In the genomic region with DNA sequence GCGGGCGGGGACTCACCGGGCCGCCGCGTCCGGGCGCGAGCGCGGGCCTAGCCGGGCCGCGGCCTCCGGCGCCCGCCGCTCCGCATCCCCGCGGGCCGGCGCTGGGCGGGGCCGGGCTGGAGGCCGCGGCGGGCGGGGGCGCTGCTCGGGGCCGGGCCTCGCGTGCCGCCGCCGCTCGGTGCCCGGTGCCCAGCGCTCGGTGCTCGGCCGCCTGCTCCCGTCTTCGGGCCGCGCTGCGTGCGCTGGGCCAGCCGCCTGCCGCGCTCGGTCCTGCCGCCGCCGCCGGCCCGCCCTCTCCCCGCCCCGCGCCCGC, we compare ENCODE assay signal across 8 cellular contexts. TPM values are rescaled to one million over a fixed set of nuclear protein-coding genes. Genes with fewer than 3 reads are reported as not detected.
A peak's percentile ranks its signal among the peaks of the same experiment; 100 is the strongest.
DNase-seq lines count a peak whose midpoint lies in the region; ATAC-seq and FAIRE-seq lines count a peak whose summit lies in the region.

Gene AKT1 (minus strand): TSS at position 281 of the 313 bp plus-strand sequence. CDS start 3,105 bp downstream, outside the sequence.

- peak within 1 kb of the TSS; percentile 81 for H3K27ac ChIP-seq in CD4-positive, CD25-positive, alpha-beta regulatory T cell (ENCODE audit: insufficient read depth, low read length, poor library complexity, severe bottlenecking)
- H3K27ac ChIP-seq in adipose tissue (ENCODE audit: low read depth, low read length) (no peak within 1 kb of the TSS), iPS DF 6.9 (ENCODE audit: low read length) (no peak within 1 kb of the TSS), small intestine (ENCODE audit: low read depth in 1 of 2, low read length in 1 of 2) (peak within 1 kb of the TSS; percentile 84 to 85)

- 0% methylated on average over 18 to 61 of the region's 62 CpGs for WGBS in adipose tissue, 3 donors
- no CpG with 5 or more reads among the region's 62 CpGs for WGBS in iPS DF 6.9 (ENCODE audit: insufficient coverage, insufficient read length)
- 0 to 1% (median 0%) methylated on average over 23 to 61 of the region's 62 CpGs for WGBS in small intestine, 3 donors

- H3K27me3 ChIP-seq in CD4-positive, CD25-positive, alpha-beta regulatory T cell (ENCODE audit: control insufficient read depth, insufficient read depth, low read length), result no peaks in the 10 kb centered on the region
- H3K27me3 ChIP-seq in iPS DF 6.9 (ENCODE audit: control insufficient read depth, insufficient read depth, low read length) (peaks cover 7% of the 10 kb centered on the region; the same call in 1 of the 2 replicates), small intestine (ENCODE audit: control insufficient read depth in 2 of 2, insufficient read depth in 2 of 2, low read length in 2 of 2) (no peaks in the 10 kb centered on the region)

- ATAC-seq in CD4-positive, CD25-positive, alpha-beta regulatory T cell (ENCODE audit: low read depth in 2 of 2), result no peak
- ATAC-seq in HG02981 (IDR thresholded peaks at IDR 0.05; ENCODE audit: unreplicated experiment), result peak; percentile 25

- H3K4me3 ChIP-seq in CD4-positive, CD25-positive, alpha-beta regulatory T cell (ENCODE audit: low read depth, low read length), result peak within 1 kb of the TSS; percentile 51
- H3K4me3 ChIP-seq in iPS DF 6.9 (ENCODE audit: low read length) (peak within 1 kb of the TSS; percentile 60; the same call in 1 of the 2 replicates), small intestine (ENCODE audit: low read depth in 1 of 2, low read length in 2 of 2) (peak within 1 kb of the TSS; percentile 91 to 95)

- H3K9me3 ChIP-seq in CD4-positive, CD25-positive, alpha-beta regulatory T cell (ENCODE audit: control insufficient read depth in 2 of 2, low read length in 2 of 2), result no peaks in the 10 kb centered on the region
- H3K9me3 ChIP-seq in iPS DF 6.9 (ENCODE audit: control insufficient read depth, insufficient read depth, low read length) (no peaks in the 10 kb centered on the region), small intestine (ENCODE audit: control insufficient read depth, low read depth) (no peaks in the 10 kb centered on the region)

- no peaks in the 10 kb centered on the region for H3K36me3 ChIP-seq in CD4-positive, CD25-positive, alpha-beta regulatory T cell (ENCODE audit: control insufficient read depth, insufficient read depth, low read length)
- H3K36me3 ChIP-seq in iPS DF 6.9 (ENCODE audit: control insufficient read depth, insufficient read depth, low read length) (peaks cover 5% of the 10 kb centered on the region; the same call in 1 of the 2 replicates), small intestine (ENCODE audit: control insufficient read depth in 2 of 2, insufficient read depth in 2 of 2, low read length in 2 of 2) (peaks cover 0 to 3% of the 10 kb centered on the region in 2 donors)

- H3K4me1 Mint-ChIP-seq in CD4-positive, CD25-positive, alpha-beta regulatory T cell, result peaks cover 0 to 56% (median 21%) of the 10 kb centered on the region in 4 donors

- no peaks in the 10 kb centered on the region for H3K27me3 Mint-ChIP-seq in CD4-positive, CD25-positive, alpha-beta regulatory T cell

- no peaks in the 10 kb centered on the region for H3K9me3 Mint-ChIP-seq in CD4-positive, CD25-positive, alpha-beta regulatory T cell

- no peak for DNase-seq in CD4-positive, CD25-positive, alpha-beta regulatory T cell
- no peak for DNase-seq in iPS DF 6.9 (ENCODE audit: low read depth, low spot score)
- DNase-seq in small intestine, result no peak
- DNase-seq in activated effector memory CD4-positive, alpha-beta T cell treated with anti-CD3 and anti-CD28 coated beads, Interleukin-2, amount 50 U/mL, for 16 hours, result no peak
- no peak for DNase-seq in pons (ENCODE audit: low spot score)
- no peak for DNase-seq in COLO668 (lab: John Stamatoyannopoulos, UW; ENCODE audit: unreplicated experiment)

- peaks cover 36% of the 10 kb centered on the region for H3K4me1 ChIP-seq in CD4-positive, CD25-positive, alpha-beta regulatory T cell (ENCODE audit: control insufficient read depth, insufficient read depth, low read length, poor library complexity, severe bottlenecking)
- peaks cover 16% of the 10 kb centered on the region for H3K4me1 ChIP-seq in iPS DF 6.9 (ENCODE audit: control insufficient read depth, insufficient read depth, low read length)
- H3K4me1 ChIP-seq in small intestine (ENCODE audit: control insufficient read depth in 2 of 2, insufficient read depth in 1 of 2, low read depth in 1 of 2, low read length in 1 of 2), result peaks cover 0 to 12% of the 10 kb centered on the region in 2 donors

- H3K27ac Mint-ChIP-seq in CD4-positive, CD25-positive, alpha-beta regulatory T cell, result peak within 1 kb of the TSS; percentile 81 to 92 (median 89)

- H3K36me3 Mint-ChIP-seq in CD4-positive, CD25-positive, alpha-beta regulatory T cell, result no peaks in the 10 kb centered on the region

- H3K4me3 Mint-ChIP-seq in CD4-positive, CD25-positive, alpha-beta regulatory T cell, result peak within 1 kb of the TSS; percentile 89 to 95 (median 91)

- FAIRE-seq in small intestine (lab: Jason Lieb, UNC), result no peak

RNA-seq across cellular contexts. Expression of gene AKT1, which starts in this region (rescaled TPM):
- total RNA-seq in CD4-positive, CD25-positive, alpha-beta regulatory T cell, result 86.0 TPM
- 10 to 100 TPM in 2 of 4 donors, 1 to 10 TPM in 2; 6.3 to 19.8 (median 12.4) TPM for polyA plus RNA-seq in CD4-positive, CD25-positive, alpha-beta regulatory T cell
- polyA plus RNA-seq in adipose tissue (100 to 1,000 TPM in 2 of 3 donors, 10 to 100 TPM in 1; 70.4 to 158 (median 126) TPM), small intestine (10 to 100 TPM; 72.4 to 95.9 (median 74.5) TPM)

Comparison
In these comparisons a context has a peak if more than half of its experiments do, and no peak if none do; other contexts are left out.
1. H3K27ac ChIP-seq: peak in CD4-positive, CD25-positive, alpha-beta regulatory T cell (single experiment) and small intestine (2 of 2); none in adipose tissue (single experiment) and iPS DF 6.9 (single experiment).
2. Peak in every context shown above with its lines, with median percentiles within 50 percentile points of each other: H3K4me3 ChIP-seq.